Comparison of ENCODE assay signal across 8 cellular contexts in the genomic region with DNA sequence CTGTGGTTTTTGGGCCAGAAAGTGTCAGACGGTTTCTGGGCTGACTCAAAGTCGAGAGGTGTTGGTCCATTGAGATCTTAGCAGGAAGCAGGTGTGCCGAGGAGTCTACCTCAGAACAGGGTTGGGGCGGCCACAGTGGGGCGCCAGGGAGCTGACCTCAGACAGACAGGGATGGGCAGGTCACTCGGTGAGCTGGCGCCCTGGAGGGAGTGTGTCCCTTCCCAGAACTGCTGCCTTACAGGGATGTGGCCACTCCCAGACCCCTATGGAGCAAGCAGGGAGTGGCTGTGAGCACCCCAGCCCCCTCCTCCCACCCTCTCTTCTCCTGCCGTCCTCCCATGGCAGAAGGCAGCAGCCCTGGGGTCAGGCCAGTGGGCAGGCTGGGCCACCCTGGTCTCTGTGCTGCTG. TPM values are rescaled to one million over a fixed set of nuclear protein-coding genes. Genes with fewer than 3 reads are reported as not detected.
A peak's percentile ranks its signal among the peaks of the same experiment; 100 is the strongest.
DNase-seq lines count a peak whose midpoint lies in the region; ATAC-seq and TF ChIP-seq lines count a peak whose summit lies in the region.

No MANE protein-coding gene starts in this region.

- peaks cover 17% of the 10 kb centered on the region for H3K4me1 ChIP-seq in RWPE2 (ENCODE audit: insufficient read depth, poor library complexity, severe bottlenecking)

- POLR2A ChIA-PET in BJ (lab: Charles Lee), result no interaction called here

- DNase-seq in BJ (ENCODE audit: low read depth) (no peak), GM13976 (ENCODE audit: low spot score) (peak; percentile 73), RWPE2 (ENCODE audit: low spot score) (peak; percentile 71), fibroblast of villous mesenchyme (ENCODE audit: low read depth) (no peak)

- H3K36me3 ChIP-seq in BJ (ENCODE audit: control insufficient read depth, insufficient read depth, low read length), result no peaks in the 10 kb centered on the region
- H3K36me3 ChIP-seq in RWPE2 (ENCODE audit: low read depth), result no peaks in the 10 kb centered on the region; the same call in 1 of the 2 replicates

- no peak overlapping the region for H3K4me3 ChIP-seq in BJ (ENCODE audit: low read depth, low read length)
- H3K4me3 ChIP-seq in RWPE2 (ENCODE audit: severe bottlenecking), result no peak overlapping the region
- H3K4me3 ChIP-seq in fibroblast of villous mesenchyme (ENCODE audit: low read depth, low read length), result no peak overlapping the region

- TF ChIP-seq CTCF in BJ (IDR thresholded peaks at IDR 0.05; ENCODE audit: insufficient read depth, low read depth, low read length) (peak; percentile 35; the same call in 1 of the 2 replicates), GM13976 (IDR thresholded peaks at IDR 0.05; ENCODE audit: borderline replicate concordance, control extremely low read depth, extremely low read depth, insufficient read depth, missing control alignments) (peak; percentile 10), RWPE2 (IDR thresholded peaks at IDR 0.05; ENCODE audit: poor library complexity, severe bottlenecking) (peak; percentile 50), fibroblast of villous mesenchyme (IDR thresholded peaks at IDR 0.05; ENCODE audit: insufficient read depth, low read depth, low read length) (peak; percentile 25)

- in situ Hi-C loops in GM13976 (cut with MboI; ENCODE audit: low sequenced_read_pairs, unreplicated experiment), result no loop called here

- CTCF ChIA-PET in BJ (lab: Yijun Ruan, JAX), result interaction anchor here (0.7 to 1.1 kb wide), 3 partner anchors 8 to 23 kb away, joined by 3 read pairs; no protein-coding TSS in a partner anchor

- ATAC-seq in RWPE2 (ENCODE audit: low read depth) (peak; percentile 24; the same call in 2 of the 3 replicates), HG02970 (IDR thresholded peaks at IDR 0.05; ENCODE audit: low FRiP score, unreplicated experiment) (no peak), GM21447 (IDR thresholded peaks at IDR 0.05; ENCODE audit: unreplicated experiment) (no peak), GM21360 (IDR thresholded peaks at IDR 0.05; ENCODE audit: unreplicated experiment) (no peak), HG02840 (IDR thresholded peaks at IDR 0.05; ENCODE audit: low FRiP score, unreplicated experiment) (no peak)

- H3K27ac ChIP-seq in RWPE2 (ENCODE audit: poor library complexity, severe bottlenecking), result no peak overlapping the region

- no peaks in the 10 kb centered on the region for H3K9me3 ChIP-seq in RWPE2 (ENCODE audit: severe bottlenecking)

- H3K27me3 ChIP-seq in BJ (ENCODE audit: control insufficient read depth, insufficient read depth, low read length) (no peaks in the 10 kb centered on the region), RWPE2 (ENCODE audit: insufficient read depth, poor library complexity, severe bottlenecking) (no peaks in the 10 kb centered on the region)

RNA-seq across cellular contexts. Expression of a gene that starts 14.0 kb away (rescaled TPM):
- polyA plus RNA-seq in BJ (2011; rRNA removed), result not detected in 2 replicates
- polyA minus RNA-seq in BJ (2011; rRNA and poly(A)+ RNA removed), result not detected in 2 replicates
- total RNA-seq in fibroblast of villous mesenchyme, result not detected in 2 replicates

RNA-seq across cellular contexts. Expression of a gene that starts 23.9 kb away (rescaled TPM):
- polyA plus RNA-seq in BJ (2011; rRNA removed), result 4.2 and 7.1 TPM in 2 replicates
- 2.8 and 3.7 TPM in 2 replicates for polyA minus RNA-seq in BJ (2011; rRNA and poly(A)+ RNA removed)
- total RNA-seq in fibroblast of villous mesenchyme, result 9.5 and 10.0 TPM in 2 replicates

RNA-seq across cellular contexts. Expression of a gene that starts 39.0 kb away (rescaled TPM):
- 4,141 and 4,466 TPM in 2 replicates for polyA plus RNA-seq in BJ (2011; rRNA removed)
- polyA minus RNA-seq in BJ (2011; rRNA and poly(A)+ RNA removed), result 726 and 1,138 TPM in 2 replicates
- 1,832 and 2,350 TPM in 2 replicates for total RNA-seq in fibroblast of villous mesenchyme

RNA-seq across cellular contexts. Expression of a gene that starts 58.1 kb away (rescaled TPM):
- polyA plus RNA-seq in BJ (2011; rRNA removed), result 58.5 and 105 TPM in 2 replicates
- 49.1 and 82.6 TPM in 2 replicates for polyA minus RNA-seq in BJ (2011; rRNA and poly(A)+ RNA removed)
- 102 and 114 TPM in 2 replicates for total RNA-seq in fibroblast of villous mesenchyme

RNA-seq across cellular contexts. Expression of a gene that starts 58.2 kb away (rescaled TPM):
- 2.6 TPM in 2 replicates for polyA plus RNA-seq in BJ (2011; rRNA removed)
- polyA minus RNA-seq in BJ (2011; rRNA and poly(A)+ RNA removed), result 1.3 and 1.6 TPM in 2 replicates
- total RNA-seq in fibroblast of villous mesenchyme, result 3.5 and 3.9 TPM in 2 replicates

Comparison
In these comparisons a context has a peak if more than half of its experiments do, and no peak if none do; other contexts are left out.
1. DNase-seq: peak in GM13976 (single experiment) and RWPE2 (single experiment); none in BJ (single experiment) and fibroblast of villous mesenchyme (single experiment).
2. Peak in every context shown above with its lines, with median percentiles within 50 percentile points of each other: CTCF ChIP-seq.